Comparison of ENCODE assay signal across 1 cellular context in genomic region chr6:158405321-158405821, GRCh38.
A peak's percentile ranks its signal among the peaks of the same experiment; 100 is the strongest.
TF ChIP-seq lines count a peak whose summit lies in the region.

No MANE protein-coding gene starts in this region.

TF ChIP-seq in HEK293, 187 proteins besides CTCF, POLR2A, EP300 and RAD21 (continued from another document):
- TF ChIP-seq TSHZ1 (tag by site-specific recombination; IDR thresholded peaks at IDR 0.05; ENCODE audit: borderline replicate concordance), result peak; percentile 91; the same call in 1 of the 2 replicates
- peak; percentile 72; the same call in 1 of the 2 replicates for TF ChIP-seq ZNF394 (tag by site-specific recombination; IDR thresholded peaks at IDR 0.05; ENCODE audit: borderline replicate concordance)
- peak; percentile 65; the same call in 1 of the 2 replicates for TF ChIP-seq ZNF24 (tag by site-specific recombination; IDR thresholded peaks at IDR 0.05)
- TF ChIP-seq GFI1B (tag by site-specific recombination; IDR thresholded peaks at IDR 0.05), result peak; percentile 25; the same call in 1 of the 2 replicates
- TF ChIP-seq ZBTB8A (tag by site-specific recombination; IDR thresholded peaks at IDR 0.05), result peak; percentile 77
- peak; percentile 55; the same call in 1 of the 2 replicates for TF ChIP-seq SCRT1 (tag by site-specific recombination; IDR thresholded peaks at IDR 0.05; ENCODE audit: borderline replicate concordance)
- peak; percentile 74 for TF ChIP-seq SETDB1 (IDR thresholded peaks at IDR 0.05; ENCODE audit: insufficient read length, low read length)
- peak; percentile 81; the same call in 1 of the 2 replicates for TF ChIP-seq ZSCAN30 (tag by site-specific recombination; IDR thresholded peaks at IDR 0.05)
- TF ChIP-seq GLIS2 (tag by site-specific recombination; IDR thresholded peaks at IDR 0.05), result peak; percentile 61
- 0 out of 2 replicates have a peak, but pooled peaks have one; percentile 25 for TF ChIP-seq KLF10 (tag by site-specific recombination; IDR thresholded peaks at IDR 0.05)
- TF ChIP-seq TCF7L2 (IDR thresholded peaks at IDR 0.05; ENCODE audit: borderline replicate concordance, low read depth, low read length), result peak; percentile 96
- TF ChIP-seq MYNN (tag by site-specific recombination; IDR thresholded peaks at IDR 0.05; ENCODE audit: borderline replicate concordance), result peak; percentile 75
- TF ChIP-seq SCRT2 (tag by site-specific recombination; IDR thresholded peaks at IDR 0.05), result peak; percentile 95
- TF ChIP-seq BCL6B (tag by site-specific recombination; IDR thresholded peaks at IDR 0.05), result peak; percentile 52; the same call in 1 of the 2 replicates
- peak; percentile 90 for TF ChIP-seq ZSCAN23 (tag by site-specific recombination; IDR thresholded peaks at IDR 0.05)
- TF ChIP-seq HOXD13 (CRISPR knock-in tag; IDR thresholded peaks at IDR 0.05; ENCODE audit: borderline replicate concordance), result peak; percentile 75; the same call in 1 of the 2 replicates
- TF ChIP-seq ZNF184 (tag by site-specific recombination; IDR thresholded peaks at IDR 0.05), result peak; percentile 46; the same call in 1 of the 2 replicates
- peak; percentile 60; the same call in 1 of the 2 replicates for TF ChIP-seq WT1 (tag by site-specific recombination; IDR thresholded peaks at IDR 0.05)
- peak; percentile 69; the same call in 1 of the 2 replicates for TF ChIP-seq ZNF302 (tag by site-specific recombination; IDR thresholded peaks at IDR 0.05; ENCODE audit: low read depth)
- TF ChIP-seq ZNF398 (tag by site-specific recombination; IDR thresholded peaks at IDR 0.05), result peak; percentile 48; the same call in 1 of the 2 replicates
